18 cellular contexts compared by ENCODE assay signal in genomic region chr2:132871829-132872228, GRCh38.
DNase-seq lines count a peak whose midpoint lies in the region; ATAC-seq and TF ChIP-seq lines count a peak whose summit lies in the region.
"Had no signal": no experiment of that assay in that cellular context is flagged by ENCODE, and none has a peak within 500 bp of the region (broad histone marks: within the 10 kb centered on the region; RNA-seq: fewer than 3 reads in every experiment).

No MANE protein-coding gene starts in this region.

- H3K36me3 ChIP-seq in GM23338 (ENCODE audit: insufficient read depth) (no peaks in the 10 kb centered on the region), SJCRH30 (no peaks in the 10 kb centered on the region), vagina (no peaks in the 10 kb centered on the region)
- H3K36me3 ChIP-seq: BE2C had no signal

- H3K27me3 ChIP-seq in GM23338 (ENCODE audit: insufficient read depth) (no peaks in the 10 kb centered on the region), SJCRH30 (no peaks in the 10 kb centered on the region), vagina (no peaks in the 10 kb centered on the region)
- H3K27me3 ChIP-seq: BE2C had no signal

- no peak overlapping the region for H3K4me2 ChIP-seq in GM23338

- H3K27ac Mint-ChIP-seq in GM23338: no peak overlapping the region
- H3K27ac Mint-ChIP-seq in immature natural killer cell: no peak overlapping the region
- H3K27ac Mint-ChIP-seq: CD4-positive, alpha-beta T cell had no signal

- H3K27ac ChIP-seq in GM23338 (ENCODE audit: low read depth) (no peak overlapping the region), SJCRH30 (no peak overlapping the region), vagina (no peak overlapping the region)
- H3K27ac ChIP-seq: GM23248 had no signal

- H3K79me2 ChIP-seq in GM23338 (replicated peaks; ENCODE audit: insufficient read depth): no peaks in the 10 kb centered on the region

- H4K20me1 ChIP-seq in GM23338 (replicated peaks; ENCODE audit: insufficient read depth): no peaks in the 10 kb centered on the region

- H3K4me1 ChIP-seq in GM23338 (ENCODE audit: insufficient read depth): peaks cover 15% of the 10 kb centered on the region
- peaks cover 5% of the 10 kb centered on the region; the same call in 1 of the 2 replicates for H3K4me1 ChIP-seq in SJCRH30
- no peaks in the 10 kb centered on the region for H3K4me1 ChIP-seq in vagina
- H3K4me1 ChIP-seq: BE2C had no signal

- H2AFZ ChIP-seq in GM23338: peak overlapping the region; percentile 91
- H2AFZ ChIP-seq: GM23248 had no signal

- H3K36me3 Mint-ChIP-seq in GM23338 (ENCODE audit: low read depth): no peaks in the 10 kb centered on the region
- H3K36me3 Mint-ChIP-seq in immature natural killer cell: no peaks in the 10 kb centered on the region

- H3K9me2 ChIP-seq in GM23338 (ENCODE audit: insufficient read depth): no peaks in the 10 kb centered on the region

- H3K27me3 Mint-ChIP-seq in GM23338 (ENCODE audit: insufficient read depth, low read depth, poor library complexity): no peaks in the 10 kb centered on the region
- H3K27me3 Mint-ChIP-seq in immature natural killer cell (ENCODE audit: low read depth in 3 of 3): no peaks in the 10 kb centered on the region
- H3K27me3 Mint-ChIP-seq: CD4-positive, alpha-beta T cell had no signal

- H3K9me3 ChIP-seq in SJCRH30 (replicated peaks) (no peaks in the 10 kb centered on the region), vagina (no peaks in the 10 kb centered on the region)
- H3K9me3 ChIP-seq: BE2C had no signal

- intact Hi-C loops in vagina (cut with DNase I): no loop called here

- in situ Hi-C loops in GM13976 (cut with MboI; ENCODE audit: low sequenced_read_pairs, unreplicated experiment): no loop called here

- H3F3A ChIP-seq in GM23338 (replicated peaks; ENCODE audit: low read depth): no peaks in the 10 kb centered on the region

- peak; percentile 35 for DNase-seq in ELF-1 (ENCODE audit: low read depth, low spot score)
- no peak for DNase-seq in GM23338 (ENCODE audit: low spot score)
- peak; percentile 30 to 43 for DNase-seq in SJCRH30
- peak; percentile 7 for DNase-seq in left kidney (ENCODE audit: low read depth, low spot score)
- DNase-seq in GM13976 (ENCODE audit: low spot score): no peak
- no peak for DNase-seq in NCI-H1436 (lab: John Stamatoyannopoulos, UW)
- DNase-seq in vagina (ENCODE audit: extremely low spot score in 2 of 2): no peak
- DNase-seq in immature natural killer cell: no peak
- DNase-seq: BE2C; Calu3; CD4-positive, alpha-beta T cell; DMS79; GM23248; KBM-7; NCI-H1436 treated with DMSO at 0.1 percent for 48 hours; NCI-H2081 treated with DMSO at 0.1 percent for 48 hours; NCI-H345; NCI-H69 had no signal

- peaks cover 15% of the 10 kb centered on the region for H3K4me1 Mint-ChIP-seq in GM23338
- no peaks in the 10 kb centered on the region for H3K4me1 Mint-ChIP-seq in immature natural killer cell

- H3K4me3 Mint-ChIP-seq in GM23338: no peak overlapping the region
- H3K4me3 Mint-ChIP-seq in immature natural killer cell: no peak overlapping the region
- H3K4me3 Mint-ChIP-seq: CD4-positive, alpha-beta T cell had no signal

- peak; percentile 38; the same call in 2 of the 3 replicates for ATAC-seq in GM23338

- no peaks in the 10 kb centered on the region for H3K9me3 Mint-ChIP-seq in GM23338
- H3K9me3 Mint-ChIP-seq in immature natural killer cell: peaks cover 0 to 10% (median 5%) of the 10 kb centered on the region in 6 donors

- H3K4me3 ChIP-seq in GM23338 (no peak overlapping the region), SJCRH30 (no peak overlapping the region), vagina (no peak overlapping the region)
- H3K4me3 ChIP-seq: GM23248 had no signal

- TF ChIP-seq CTCF in GM23338 (conservative IDR thresholded peaks at IDR 0.05; ENCODE audit: low read depth in 2 of 2) (no peak), GM13976 (IDR thresholded peaks at IDR 0.05; ENCODE audit: borderline replicate concordance, control extremely low read depth, extremely low read depth, insufficient read depth, missing control alignments) (no peak), vagina (IDR thresholded peaks at IDR 0.05) (no peak)

- TF ChIP-seq POLR2A in vagina (IDR thresholded peaks at IDR 0.05): no peak

TF ChIP-seq in GM23338, 12 proteins besides CTCF, POLR2A, EP300 and RAD21 (continues in another document):
- TF ChIP-seq REST (IDR thresholded peaks at IDR 0.05; ENCODE audit: unreplicated experiment) (no peak), CREB1 (CRISPR knock-in tag; IDR thresholded peaks at IDR 0.05; ENCODE audit: low read depth) (no peak), JUNB (IDR thresholded peaks at IDR 0.05; ENCODE audit: unreplicated experiment) (no peak)
- TF ChIP-seq, protein P1, sequence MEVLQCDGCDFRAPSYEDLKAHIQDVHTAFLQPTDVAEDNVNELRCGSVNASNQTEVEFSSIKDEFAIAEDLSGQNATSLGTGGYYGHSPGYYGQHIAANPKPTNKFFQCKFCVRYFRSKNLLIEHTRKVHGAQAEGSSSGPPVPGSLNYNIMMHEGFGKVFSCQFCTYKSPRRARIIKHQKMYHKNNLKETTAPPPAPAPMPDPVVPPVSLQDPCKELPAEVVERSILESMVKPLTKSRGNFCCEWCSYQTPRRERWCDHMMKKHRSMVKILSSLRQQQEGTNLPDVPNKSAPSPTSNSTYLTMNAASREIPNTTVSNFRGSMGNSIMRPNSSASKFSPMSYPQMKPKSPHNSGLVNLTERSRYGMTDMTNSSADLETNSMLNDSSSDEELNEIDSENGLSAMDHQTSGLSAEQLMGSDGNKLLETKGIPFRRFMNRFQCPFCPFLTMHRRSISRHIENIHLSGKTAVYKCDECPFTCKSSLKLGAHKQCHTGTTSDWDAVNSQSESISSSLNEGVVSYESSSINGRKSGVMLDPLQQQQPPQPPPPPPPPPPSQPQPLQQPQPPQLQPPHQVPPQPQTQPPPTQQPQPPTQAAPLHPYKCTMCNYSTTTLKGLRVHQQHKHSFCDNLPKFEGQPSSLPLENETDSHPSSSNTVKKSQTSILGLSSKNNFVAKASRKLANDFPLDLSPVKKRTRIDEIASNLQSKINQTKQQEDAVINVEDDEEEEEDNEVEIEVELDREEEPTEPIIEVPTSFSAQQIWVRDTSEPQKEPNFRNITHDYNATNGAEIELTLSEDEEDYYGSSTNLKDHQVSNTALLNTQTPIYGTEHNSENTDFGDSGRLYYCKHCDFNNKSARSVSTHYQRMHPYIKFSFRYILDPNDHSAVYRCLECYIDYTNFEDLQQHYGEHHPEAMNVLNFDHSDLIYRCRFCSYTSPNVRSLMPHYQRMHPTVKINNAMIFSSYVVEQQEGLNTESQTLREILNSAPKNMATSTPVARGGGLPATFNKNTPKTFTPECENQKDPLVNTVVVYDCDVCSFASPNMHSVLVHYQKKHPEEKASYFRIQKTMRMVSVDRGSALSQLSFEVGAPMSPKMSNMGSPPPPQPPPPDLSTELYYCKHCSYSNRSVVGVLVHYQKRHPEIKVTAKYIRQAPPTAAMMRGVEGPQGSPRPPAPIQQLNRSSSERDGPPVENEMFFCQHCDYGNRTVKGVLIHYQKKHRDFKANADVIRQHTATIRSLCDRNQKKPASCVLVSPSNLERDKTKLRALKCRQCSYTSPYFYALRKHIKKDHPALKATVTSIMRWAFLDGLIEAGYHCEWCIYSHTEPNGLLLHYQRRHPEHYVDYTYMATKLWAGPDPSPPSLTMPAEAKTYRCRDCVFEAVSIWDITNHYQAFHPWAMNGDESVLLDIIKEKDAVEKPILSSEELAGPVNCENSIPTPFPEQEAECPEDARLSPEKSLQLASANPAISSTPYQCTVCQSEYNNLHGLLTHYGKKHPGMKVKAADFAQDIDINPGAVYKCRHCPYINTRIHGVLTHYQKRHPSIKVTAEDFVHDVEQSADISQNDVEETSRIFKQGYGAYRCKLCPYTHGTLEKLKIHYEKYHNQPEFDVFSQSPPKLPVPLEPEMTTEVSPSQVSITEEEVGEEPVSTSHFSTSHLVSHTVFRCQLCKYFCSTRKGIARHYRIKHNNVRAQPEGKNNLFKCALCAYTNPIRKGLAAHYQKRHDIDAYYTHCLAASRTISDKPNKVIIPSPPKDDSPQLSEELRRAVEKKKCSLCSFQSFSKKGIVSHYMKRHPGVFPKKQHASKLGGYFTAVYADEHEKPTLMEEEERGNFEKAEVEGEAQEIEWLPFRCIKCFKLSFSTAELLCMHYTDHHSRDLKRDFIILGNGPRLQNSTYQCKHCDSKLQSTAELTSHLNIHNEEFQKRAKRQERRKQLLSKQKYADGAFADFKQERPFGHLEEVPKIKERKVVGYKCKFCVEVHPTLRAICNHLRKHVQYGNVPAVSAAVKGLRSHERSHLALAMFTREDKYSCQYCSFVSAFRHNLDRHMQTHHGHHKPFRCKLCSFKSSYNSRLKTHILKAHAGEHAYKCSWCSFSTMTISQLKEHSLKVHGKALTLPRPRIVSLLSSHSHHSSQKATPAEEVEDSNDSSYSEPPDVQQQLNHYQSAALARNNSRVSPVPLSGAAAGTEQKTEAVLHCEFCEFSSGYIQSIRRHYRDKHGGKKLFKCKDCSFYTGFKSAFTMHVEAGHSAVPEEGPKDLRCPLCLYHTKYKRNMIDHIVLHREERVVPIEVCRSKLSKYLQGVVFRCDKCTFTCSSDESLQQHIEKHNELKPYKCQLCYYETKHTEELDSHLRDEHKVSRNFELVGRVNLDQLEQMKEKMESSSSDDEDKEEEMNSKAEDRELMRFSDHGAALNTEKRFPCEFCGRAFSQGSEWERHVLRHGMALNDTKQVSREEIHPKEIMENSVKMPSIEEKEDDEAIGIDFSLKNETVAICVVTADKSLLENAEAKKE (CRISPR knock-in tag; IDR thresholded peaks at IDR 0.05): no peak

Comparison
In these comparisons a context has a peak if more than half of its experiments do, and no peak if none do; other contexts are left out.
1. DNase-seq: peak in ELF-1 (single experiment), SJCRH30 (2 of 2) and left kidney (single experiment); none in GM23338 (single experiment), GM13976 (single experiment), NCI-H1436 (single experiment), vagina (0 of 2) and immature natural killer cell (0 of 3).